8 cellular contexts compared by ENCODE assay signal in genomic region chr17:45051060-45051719, GRCh38. TPM values are rescaled to one million over a fixed set of nuclear protein-coding genes. Genes with fewer than 3 reads are reported as not detected.
DNase-seq lines count a peak whose midpoint lies in the region; ATAC-seq, FAIRE-seq and TF ChIP-seq lines count a peak whose summit lies in the region.

A gene with protein sequence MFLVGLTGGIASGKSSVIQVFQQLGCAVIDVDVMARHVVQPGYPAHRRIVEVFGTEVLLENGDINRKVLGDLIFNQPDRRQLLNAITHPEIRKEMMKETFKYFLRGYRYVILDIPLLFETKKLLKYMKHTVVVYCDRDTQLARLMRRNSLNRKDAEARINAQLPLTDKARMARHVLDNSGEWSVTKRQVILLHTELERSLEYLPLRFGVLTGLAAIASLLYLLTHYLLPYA (minus strand): TSS chr17:45051632. CDS start chr17:45034885, 16,747 bp downstream.

- TF ChIP-seq CTCF in astrocyte (IDR thresholded peaks at IDR 0.05; ENCODE audit: insufficient read depth, low read depth, low read length), result no peak

- H3K9ac ChIP-seq in astrocyte (ENCODE audit: low read length), result peak within 1 kb of the TSS; percentile 98

- no peaks in the 10 kb centered on the region for H4K20me1 ChIP-seq in astrocyte (ENCODE audit: insufficient read depth, low read length)

- peak within 1 kb of the TSS; percentile 89 for H3K27ac Mint-ChIP-seq in astrocyte (ENCODE audit: unreplicated experiment)

- ATAC-seq in GM18502 (IDR thresholded peaks at IDR 0.05; ENCODE audit: poor library complexity, unreplicated experiment) (peak; percentile 92), HG02970 (IDR thresholded peaks at IDR 0.05; ENCODE audit: low FRiP score, unreplicated experiment) (peak; percentile 94), aorta (ENCODE audit: low FRiP score) (peak; percentile 98)

- H3K27me3 ChIP-seq in astrocyte (ENCODE audit: insufficient read depth, low read length), result no peaks in the 10 kb centered on the region
- no peaks in the 10 kb centered on the region for H3K27me3 ChIP-seq in aorta (ENCODE audit: control insufficient read depth in 1 of 2, insufficient read depth in 2 of 2, low read length in 1 of 2)

- H3K36me3 ChIP-seq in astrocyte (ENCODE audit: insufficient read depth, low read length) (no peaks in the 10 kb centered on the region), aorta (ENCODE audit: control insufficient read depth in 1 of 2, insufficient read depth in 2 of 2, low read length in 1 of 2) (no peaks in the 10 kb centered on the region)

- DNase-seq in NCI-H1930 (lab: John Stamatoyannopoulos, UW) (peak; percentile 89 to 92), T-helper 22 cell (ENCODE audit: low read depth) (peak; percentile 86), astrocyte (ENCODE audit: low read depth) (peak; percentile 92), hepatic stellate cell (ENCODE audit: low spot score) (peak; percentile 92), renal cortical epithelial cell (ENCODE audit: low read depth) (peak; percentile 80), aorta (peak; percentile 96 to 97)

- FAIRE-seq in astrocyte (lab: Jason Lieb, UNC), result no peak

- H3K9me3 ChIP-seq in astrocyte (ENCODE audit: insufficient read depth, low read depth, low read length), result no peaks in the 10 kb centered on the region
- H3K9me3 ChIP-seq in aorta (ENCODE audit: control insufficient read depth, low read length), result no peaks in the 10 kb centered on the region

- peak within 1 kb of the TSS; percentile 97 for H3K4me2 ChIP-seq in astrocyte (ENCODE audit: low read length)

- H3K4me1 Mint-ChIP-seq in astrocyte (ENCODE audit: low read depth, unreplicated experiment), result peaks cover 11% of the 10 kb centered on the region

- no peaks in the 10 kb centered on the region for H3K27me3 Mint-ChIP-seq in astrocyte (ENCODE audit: low read depth, unreplicated experiment)

- H3K4me3 ChIP-seq in astrocyte (ENCODE audit: insufficient read depth, low read depth, low read length), result peak within 1 kb of the TSS; percentile 86
- peak within 1 kb of the TSS; percentile 60 to 84 for H3K4me3 ChIP-seq in aorta (ENCODE audit: low read length in 2 of 2)

- no peaks in the 10 kb centered on the region for H3K9me3 Mint-ChIP-seq in astrocyte (ENCODE audit: unreplicated experiment)

- peak within 1 kb of the TSS; percentile 76 for H2AFZ ChIP-seq in astrocyte (ENCODE audit: low read depth, low read length)

- peaks cover 42% of the 10 kb centered on the region for H3K79me2 ChIP-seq in astrocyte (ENCODE audit: insufficient read depth, low read length)

- WGBS in aorta, 2 donors, result 1% methylated on average over 50 to 56 of the region's 56 CpGs

- H3K27ac ChIP-seq in astrocyte (ENCODE audit: low read depth, low read length) (peak within 1 kb of the TSS; percentile 94), aorta (ENCODE audit: low read depth in 1 of 2, low read length in 2 of 2) (peak within 1 kb of the TSS; percentile 92 to 99)

- intact Hi-C loops in aorta (cut with DNase I), result no loop called here

- H3K4me1 ChIP-seq in astrocyte (ENCODE audit: insufficient read depth, low read length), result peaks cover 21% of the 10 kb centered on the region
- H3K4me1 ChIP-seq in aorta (ENCODE audit: control insufficient read depth in 1 of 2, insufficient read depth in 2 of 2, low read length in 2 of 2), result no peaks in the 10 kb centered on the region

- peaks cover 3% of the 10 kb centered on the region for H3K36me3 Mint-ChIP-seq in astrocyte (ENCODE audit: low read depth, unreplicated experiment)

- H3K4me3 Mint-ChIP-seq in astrocyte (ENCODE audit: unreplicated experiment), result peak within 1 kb of the TSS; percentile 87

RNA-seq across cellular contexts. Expression of the gene that starts here (rescaled TPM):
- 34.8 and 43.3 TPM in 2 replicates for total RNA-seq in astrocyte
- 22.4 and 50.2 TPM in 2 replicates for total RNA-seq in renal cortical epithelial cell
- total RNA-seq in aorta, result 10 to 100 TPM; 22.7 to 33.1 TPM
- 10 to 100 TPM; 14.5 to 20.1 TPM for polyA plus RNA-seq in aorta

Comparison
In these comparisons a context has a peak if more than half of its experiments do, and no peak if none do; other contexts are left out.
1. Peak in every context shown above with its lines: DNase-seq, ATAC-seq, H3K4me3 ChIP-seq and H3K27ac ChIP-seq.